8 cellular contexts compared by ENCODE assay signal in the genomic region with DNA sequence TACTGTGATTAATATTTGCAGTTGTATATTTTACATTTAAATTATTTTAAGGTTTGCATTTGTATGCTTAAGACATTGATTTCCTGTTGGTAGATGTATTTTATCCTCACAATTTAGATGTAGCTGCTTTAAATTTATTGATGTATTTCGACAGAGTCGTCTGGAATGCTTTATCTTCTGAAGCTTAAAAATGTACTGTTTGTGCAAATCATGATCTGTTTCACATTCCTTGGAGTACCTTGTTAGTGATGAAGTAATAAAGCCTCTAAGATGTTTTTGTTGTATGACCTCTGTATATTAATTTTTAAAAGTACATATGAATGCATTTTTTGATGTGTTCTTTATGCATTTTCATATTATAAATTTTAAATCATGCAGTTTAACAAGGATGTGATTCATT. TPM values are rescaled to one million over a fixed set of nuclear protein-coding genes. Genes with fewer than 3 reads are reported as not detected.
A peak's percentile ranks its signal among the peaks of the same experiment; 100 is the strongest.
DNase-seq lines count a peak whose midpoint lies in the region; FAIRE-seq and TF ChIP-seq lines count a peak whose summit lies in the region.

No MANE protein-coding gene starts in this region.

- H3K4me1 ChIP-seq in SJCRH30 (peaks cover 19% of the 10 kb centered on the region), rectal smooth muscle tissue (ENCODE audit: control insufficient read depth, insufficient read depth, low read length) (peaks cover 35% of the 10 kb centered on the region)

- H3K36me3 ChIP-seq in SJCRH30: peaks cover 51% of the 10 kb centered on the region
- peaks cover 8% of the 10 kb centered on the region for H3K36me3 ChIP-seq in rectal smooth muscle tissue (ENCODE audit: control insufficient read depth, insufficient read depth, low read length)

- H3K27ac ChIP-seq in SJCRH30 (peak overlapping the region; percentile 97; the same call in 1 of the 2 replicates), rectal smooth muscle tissue (ENCODE audit: low read depth, low read length) (peak overlapping the region; percentile 99)

- no peaks in the 10 kb centered on the region for H3K9me3 ChIP-seq in SJCRH30 (replicated peaks)

- TF ChIP-seq CTCF in GM12864 (IDR thresholded peaks at IDR 0.05; ENCODE audit: low read depth, low read length, missing control alignments): no peak

- H3K27me3 ChIP-seq in SJCRH30: no peaks in the 10 kb centered on the region
- H3K27me3 ChIP-seq in rectal smooth muscle tissue (ENCODE audit: control insufficient read depth, insufficient read depth, low read length): no peaks in the 10 kb centered on the region

- no peak for TF ChIP-seq POLR2A in GM12891 (IDR thresholded peaks at IDR 0.05; ENCODE audit: low read depth, low read length)

- FAIRE-seq in GM12891 (lab: Jason Lieb, UNC) (no peak), HTR-8/SVneo (lab: Jason Lieb, UNC) (no peak)

- H3K4me3 ChIP-seq in GM12864 (ENCODE audit: low read depth, low read length) (peak overlapping the region; percentile 79), SJCRH30 (peak overlapping the region; percentile 81), rectal smooth muscle tissue (ENCODE audit: low read length) (peak overlapping the region; percentile 97)

- no peak overlapping the region for H3K9ac ChIP-seq in rectal smooth muscle tissue (ENCODE audit: low read length)

- DNase-seq in GM12864 (ENCODE audit: low read depth) (no peak), SJCRH30 (no peak), fibroblast of gingiva (ENCODE audit: low read depth) (peak; percentile 48), NCI-H187 treated with DMSO at 0.1 percent for 48 hours (lab: John Stamatoyannopoulos, UW) (no peak), GM12891 (ENCODE audit: insufficient read length, low spot score) (no peak), NCI-H187 (lab: John Stamatoyannopoulos, UW) (no peak), HTR-8/SVneo (ENCODE audit: insufficient read length, low spot score) (no peak)

TF ChIP-seq in GM12891, 5 proteins besides CTCF, POLR2A, EP300 and RAD21:
- no peak for TF ChIP-seq POLR2AphosphoS5 (IDR thresholded peaks at IDR 0.05; ENCODE audit: low read depth, low read length)

RNA-seq across cellular contexts. Expression of a gene that starts 1.9 kb away (rescaled TPM):
- 64.8 and 82.6 TPM in 2 replicates for total RNA-seq in SJCRH30 (2014; rRNA removed; shearing (Covaris generic))
- polyA plus RNA-seq in GM12891 (2012; ENCODE audit: low read depth, missing spikeins): 45.4 TPM
